Comparison of ENCODE assay signal across 10 cellular contexts in genomic region chr11:108538022-108538424, GRCh38. TPM values are rescaled to one million over a fixed set of nuclear protein-coding genes. Genes with fewer than 3 reads are reported as not detected.
DNase-seq lines count a peak whose midpoint lies in the region; ATAC-seq and TF ChIP-seq lines count a peak whose summit lies in the region.
"Had no signal": no experiment of that assay in that cellular context is flagged by ENCODE, and none has a peak within 500 bp of the region (broad histone marks: within the 10 kb centered on the region; RNA-seq: fewer than 3 reads in every experiment).

No MANE protein-coding gene starts in this region.

- H3K36me3 Mint-ChIP-seq in activated CD8-positive, alpha-beta T cell treated with anti-CD3 and anti-CD28 coated beads for 36 hours (ENCODE audit: low read depth): no peaks in the 10 kb centered on the region
- H3K36me3 Mint-ChIP-seq in activated CD8-positive, alpha-beta T cell treated with anti-CD3 and anti-CD28 coated beads, Interleukin-2, amount 10 ng/mL, durations not matched to agents 7 days and 5 days (ENCODE audit: low read depth): no peaks in the 10 kb centered on the region

- H3K27me3 ChIP-seq in thymus (ENCODE audit: control insufficient read depth, insufficient read depth): no peaks in the 10 kb centered on the region

- POLR2A ChIA-PET in activated CD8-positive, alpha-beta T cell treated with anti-CD3 and anti-CD28 coated beads for 36 hours (lab: Charles Lee): interaction anchor here (0.6 kb wide), 1 partner anchor 52 kb away, joined by 5 read pairs; no protein-coding TSS in a partner anchor
- POLR2A ChIA-PET in activated CD8-positive, alpha-beta T cell treated with anti-CD3 and anti-CD28 coated beads, Interleukin-2, amount 10 ng/mL, durations not matched to agents 7 days and 5 days (lab: Charles Lee): no interaction called here

- intact Hi-C loops in activated CD8-positive, alpha-beta T cell treated with anti-CD3 and anti-CD28 coated beads for 36 hours (cut with micrococcal nuclease): no loop called here

- no peaks in the 10 kb centered on the region for H3K36me3 ChIP-seq in thymus (ENCODE audit: control insufficient read depth, insufficient read depth)

- CTCF ChIA-PET in activated CD8-positive, alpha-beta T cell treated with anti-CD3 and anti-CD28 coated beads for 36 hours (lab: Charles Lee): interaction anchor here (0.7 to 1.1 kb wide), 2 partner anchors 110 to 119 kb away, joined by 3 read pairs; no protein-coding TSS in a partner anchor
- CTCF ChIA-PET in activated CD8-positive, alpha-beta T cell treated with anti-CD3 and anti-CD28 coated beads, Interleukin-2, amount 10 ng/mL, durations not matched to agents 7 days and 5 days (lab: Charles Lee): no interaction called here

- ATAC-seq in activated CD8-positive, alpha-beta T cell treated with anti-CD3 and anti-CD28 coated beads for 36 hours: peak; percentile 24
- no peak for ATAC-seq in activated CD8-positive, alpha-beta T cell treated with anti-CD3 and anti-CD28 coated beads, Interleukin-2, amount 10 ng/mL, durations not matched to agents 7 days and 5 days
- ATAC-seq in HG02970 (IDR thresholded peaks at IDR 0.05; ENCODE audit: low FRiP score, unreplicated experiment) (no peak), GM18519 (IDR thresholded peaks at IDR 0.05; ENCODE audit: low FRiP score, unreplicated experiment) (no peak), GM21576 (IDR thresholded peaks at IDR 0.05; ENCODE audit: unreplicated experiment) (no peak)

- 75% methylated on average over 8 of the region's 8 CpGs for WGBS in thymus

- TF ChIP-seq CTCF in activated CD8-positive, alpha-beta T cell treated with anti-CD3 and anti-CD28 coated beads for 36 hours (IDR thresholded peaks at IDR 0.05): no peak

- no peaks in the 10 kb centered on the region for H3K9me3 Mint-ChIP-seq in activated CD8-positive, alpha-beta T cell treated with anti-CD3 and anti-CD28 coated beads for 36 hours
- no peaks in the 10 kb centered on the region for H3K9me3 Mint-ChIP-seq in activated CD8-positive, alpha-beta T cell treated with anti-CD3 and anti-CD28 coated beads, Interleukin-2, amount 10 ng/mL, durations not matched to agents 7 days and 5 days (ENCODE audit: insufficient read depth)

- H3K27ac Mint-ChIP-seq in activated CD8-positive, alpha-beta T cell treated with anti-CD3 and anti-CD28 coated beads for 36 hours: no peak overlapping the region
- no peak overlapping the region for H3K27ac Mint-ChIP-seq in activated CD8-positive, alpha-beta T cell treated with anti-CD3 and anti-CD28 coated beads, Interleukin-2, amount 10 ng/mL, durations not matched to agents 7 days and 5 days

- H3K4me3 Mint-ChIP-seq in activated CD8-positive, alpha-beta T cell treated with anti-CD3 and anti-CD28 coated beads for 36 hours: no peak overlapping the region
- H3K4me3 Mint-ChIP-seq in activated CD8-positive, alpha-beta T cell treated with anti-CD3 and anti-CD28 coated beads, Interleukin-2, amount 10 ng/mL, durations not matched to agents 7 days and 5 days: no peak overlapping the region

- no peaks in the 10 kb centered on the region for H3K9me3 ChIP-seq in thymus (ENCODE audit: control insufficient read depth)

- no peak overlapping the region for H3K4me3 ChIP-seq in thymus (ENCODE audit: low read length)
- H3K4me3 ChIP-seq: SK-N-MC had no signal

- no peaks in the 10 kb centered on the region for H3K27me3 Mint-ChIP-seq in activated CD8-positive, alpha-beta T cell treated with anti-CD3 and anti-CD28 coated beads for 36 hours
- H3K27me3 Mint-ChIP-seq in activated CD8-positive, alpha-beta T cell treated with anti-CD3 and anti-CD28 coated beads, Interleukin-2, amount 10 ng/mL, durations not matched to agents 7 days and 5 days (ENCODE audit: low read depth): no peaks in the 10 kb centered on the region

- H3K27ac ChIP-seq in thymus (ENCODE audit: low read depth): peak overlapping the region; percentile 33
- H3K27ac ChIP-seq: SK-N-MC had no signal

- DNase-seq in activated CD8-positive, alpha-beta T cell treated with anti-CD3 and anti-CD28 coated beads for 36 hours: peak; percentile 15
- DNase-seq in activated CD8-positive, alpha-beta T cell treated with anti-CD3 and anti-CD28 coated beads, Interleukin-2, amount 10 ng/mL, durations not matched to agents 7 days and 5 days: no peak
- DNase-seq in SW480 (ENCODE audit: low spot score) (peak; percentile 60), mucosa of gallbladder (ENCODE audit: low spot score) (peak; percentile 24)
- DNase-seq: NCI-H345 had no signal

- no peaks in the 10 kb centered on the region for H3K4me1 ChIP-seq in thymus (ENCODE audit: control insufficient read depth, insufficient read depth, low read length)

- H3K4me1 Mint-ChIP-seq in activated CD8-positive, alpha-beta T cell treated with anti-CD3 and anti-CD28 coated beads for 36 hours (ENCODE audit: low read depth): no peaks in the 10 kb centered on the region
- peaks cover 4% of the 10 kb centered on the region for H3K4me1 Mint-ChIP-seq in activated CD8-positive, alpha-beta T cell treated with anti-CD3 and anti-CD28 coated beads, Interleukin-2, amount 10 ng/mL, durations not matched to agents 7 days and 5 days (ENCODE audit: low read depth)

RNA-seq across cellular contexts. Expression of gene POGLUT3, which starts 39.8 kb away (rescaled TPM):
- total RNA-seq in activated CD8-positive, alpha-beta T cell treated with anti-CD3 and anti-CD28 coated beads for 36 hours: 10 to 100 TPM; 12.4 to 14.2 TPM
- total RNA-seq in activated CD8-positive, alpha-beta T cell treated with anti-CD3 and anti-CD28 coated beads, Interleukin-2, amount 10 ng/mL, durations not matched to agents 7 days and 5 days: 10 to 100 TPM; 27.6 to 31.5 TPM
- total RNA-seq in mucosa of gallbladder: 21.6 TPM
- 9.0 TPM for polyA plus RNA-seq in thymus

RNA-seq across cellular contexts. Expression of gene EXPH5, which starts 55.5 kb away (rescaled TPM):
- total RNA-seq in activated CD8-positive, alpha-beta T cell treated with anti-CD3 and anti-CD28 coated beads for 36 hours: 1 to 10 TPM; 2.9 to 4.1 TPM
- 1 to 10 TPM; 1.9 to 2.1 TPM for total RNA-seq in activated CD8-positive, alpha-beta T cell treated with anti-CD3 and anti-CD28 coated beads, Interleukin-2, amount 10 ng/mL, durations not matched to agents 7 days and 5 days
- 5.6 TPM for total RNA-seq in mucosa of gallbladder
- 1.8 TPM for polyA plus RNA-seq in thymus
